In genomic region chr6:64411226-64411625, GRCh38 we compare ENCODE assay signal across 25 cellular contexts.
A peak's percentile ranks its signal among the peaks of the same experiment; 100 is the strongest.
DNase-seq lines count a peak whose midpoint lies in the region; ATAC-seq and TF ChIP-seq lines count a peak whose summit lies in the region.
"Had no signal": no experiment of that assay in that cellular context is flagged by ENCODE, and none has a peak within 500 bp of the region (broad histone marks: within the 10 kb centered on the region; RNA-seq: fewer than 3 reads in every experiment).

No MANE protein-coding gene starts in this region.

- no peak overlapping the region for H3K4me3 ChIP-seq in AG10803 (ENCODE audit: low read length)
- no peak overlapping the region for H3K4me3 ChIP-seq in epithelial cell of esophagus (ENCODE audit: low read length)
- no peak overlapping the region for H3K4me3 ChIP-seq in mesenchymal stem cell (ENCODE audit: insufficient read depth in 1 of 2, low read depth in 1 of 2, low read length in 2 of 2)
- no peak overlapping the region for H3K4me3 ChIP-seq in uterus
- H3K4me3 ChIP-seq in left lung: no peak overlapping the region
- H3K4me3 ChIP-seq: BLaER1, GM12878, Peyer's patch, SJCRH30 had no signal

- intact Hi-C loops in uterus (cut with DNase I; ENCODE audit: low total_unique reads) (no loop called here), left lung (cut with DNase I) (no loop called here)

- no peak overlapping the region for H2AFZ ChIP-seq in mesenchymal stem cell (ENCODE audit: low read depth, low read length)

- no peak overlapping the region for H2BK120ac ChIP-seq in mesenchymal stem cell (ENCODE audit: low read depth, low read length)

- H3K4me1 ChIP-seq in mesenchymal stem cell (ENCODE audit: control insufficient read depth, insufficient read depth, low read depth, low read length) (no peaks in the 10 kb centered on the region), uterus (no peaks in the 10 kb centered on the region), left lung (no peaks in the 10 kb centered on the region)
- H3K4me1 ChIP-seq: BLaER1, Peyer's patch, SJCRH30 had no signal

- peaks cover 6% of the 10 kb centered on the region for H3K9me3 ChIP-seq in mesenchymal stem cell (ENCODE audit: control insufficient read depth, low read length)
- no peaks in the 10 kb centered on the region for H3K9me3 ChIP-seq in uterus
- peaks cover 0 to 4% of the 10 kb centered on the region in 2 donors for H3K9me3 ChIP-seq in left lung
- H3K9me3 ChIP-seq: BLaER1, Peyer's patch, SJCRH30 had no signal

- no peak overlapping the region for H2BK5ac ChIP-seq in mesenchymal stem cell (ENCODE audit: low read depth, low read length, poor library complexity, severe bottlenecking)

- H3K79me1 ChIP-seq in mesenchymal stem cell (replicated peaks; ENCODE audit: low read length, poor library complexity, severe bottlenecking): no peaks in the 10 kb centered on the region

- no peak overlapping the region for H3K4me2 ChIP-seq in mesenchymal stem cell (ENCODE audit: low read length, poor library complexity, severe bottlenecking)
- H3K4me2 ChIP-seq: BLaER1 had no signal

- no peaks in the 10 kb centered on the region for H3K36me3 ChIP-seq in mesenchymal stem cell (ENCODE audit: control insufficient read depth in 1 of 2, insufficient read depth in 2 of 2, low read depth in 1 of 2, low read length in 2 of 2)
- no peaks in the 10 kb centered on the region for H3K36me3 ChIP-seq in uterus
- H3K36me3 ChIP-seq in left lung: no peaks in the 10 kb centered on the region
- H3K36me3 ChIP-seq: BLaER1, Peyer's patch, SJCRH30 had no signal

- H3K18ac ChIP-seq in mesenchymal stem cell (ENCODE audit: low read depth in 1 of 2, low read length in 2 of 2): no peak overlapping the region

- no peak for TF ChIP-seq CTCF in AG10803 (conservative IDR thresholded peaks at IDR 0.05; ENCODE audit: low read length)
- no peak for TF ChIP-seq CTCF in epithelial cell of esophagus (IDR thresholded peaks at IDR 0.05; ENCODE audit: insufficient read depth, low read depth, low read length, missing control alignments)
- no peak for TF ChIP-seq CTCF in uterus (IDR thresholded peaks at IDR 0.05)
- no peak for TF ChIP-seq CTCF in left lung (IDR thresholded peaks at IDR 0.05)

- no peak overlapping the region for H3K14ac ChIP-seq in mesenchymal stem cell (ENCODE audit: low read length in 2 of 2)

- peak; percentile 4 for DNase-seq in AG10803 (ENCODE audit: low read depth)
- DNase-seq in NCI-H226: peak; percentile 4
- peak; percentile 15 for DNase-seq in epithelial cell of esophagus (ENCODE audit: low read depth)
- no peak for DNase-seq in mesenchymal stem cell
- no peak for DNase-seq in uterus
- DNase-seq in left lung: no peak
- DNase-seq: CD4-positive, alpha-beta T cell; COR-L47; DMS79 treated with DMSO at 0.1 percent for 48 hours; GOT3; Karpas-422; MV-4-11; NCI-H1105 treated with DMSO at 0.1 percent for 48 hours; NCI-H1694; NCI-H2081 treated with DMSO at 0.1 percent for 48 hours; NCI-H2171 treated with DMSO at 0.1 percent for 48 hours; NCI-H446; NCI-H526; Peyer's patch; SJCRH30 had no signal

- H2BK15ac ChIP-seq in mesenchymal stem cell (ENCODE audit: low read depth, poor library complexity, severe bottlenecking): no peak overlapping the region

- no peak overlapping the region for H4K8ac ChIP-seq in mesenchymal stem cell (ENCODE audit: low read length)

- no peak overlapping the region for H4K91ac ChIP-seq in mesenchymal stem cell (ENCODE audit: low read length)

- TF ChIP-seq POLR2A in uterus (IDR thresholded peaks at IDR 0.05): no peak

- H3K23ac ChIP-seq in mesenchymal stem cell (ENCODE audit: low read length in 2 of 2): no peak overlapping the region

- no peak overlapping the region for H3K4ac ChIP-seq in mesenchymal stem cell (ENCODE audit: low read depth in 1 of 2, low read length in 2 of 2)

- peak overlapping the region; percentile 34 for H3K9ac ChIP-seq in mesenchymal stem cell (ENCODE audit: low read length)
- H3K9ac ChIP-seq: BLaER1 had no signal

- H2BK12ac ChIP-seq in mesenchymal stem cell (ENCODE audit: low read length in 2 of 2): no peak overlapping the region

- ATAC-seq in GM18861 (IDR thresholded peaks at IDR 0.05; ENCODE audit: unreplicated experiment) (no peak), left lung (no peak), HG03196 (IDR thresholded peaks at IDR 0.05; ENCODE audit: unreplicated experiment) (no peak)
- ATAC-seq: GM12878, HCT116 had no signal

- no peaks in the 10 kb centered on the region for H3K27me3 ChIP-seq in mesenchymal stem cell (ENCODE audit: control insufficient read depth in 1 of 2, insufficient read depth in 1 of 2, low read length in 2 of 2)
- no peaks in the 10 kb centered on the region for H3K27me3 ChIP-seq in uterus
- no peaks in the 10 kb centered on the region for H3K27me3 ChIP-seq in left lung
- H3K27me3 ChIP-seq: BLaER1, Peyer's patch, SJCRH30 had no signal

- H3K27ac ChIP-seq in mesenchymal stem cell (ENCODE audit: low read length, poor library complexity, severe bottlenecking) (no peak overlapping the region), uterus (no peak overlapping the region), left lung (no peak overlapping the region)
- H3K27ac ChIP-seq: BLaER1, Peyer's patch, SJCRH30 had no signal

- H2AK5ac ChIP-seq in mesenchymal stem cell (ENCODE audit: low read length, severe bottlenecking): no peak overlapping the region

Comparison
In these comparisons a context has a peak if more than half of its experiments do, and no peak if none do; other contexts are left out.
1. DNase-seq: peak in AG10803 (single experiment), NCI-H226 (single experiment) and epithelial cell of esophagus (single experiment); none in mesenchymal stem cell (single experiment), uterus (0 of 2) and left lung (0 of 2).